ENCODE assay signal across 21 cellular contexts in the genomic region with DNA sequence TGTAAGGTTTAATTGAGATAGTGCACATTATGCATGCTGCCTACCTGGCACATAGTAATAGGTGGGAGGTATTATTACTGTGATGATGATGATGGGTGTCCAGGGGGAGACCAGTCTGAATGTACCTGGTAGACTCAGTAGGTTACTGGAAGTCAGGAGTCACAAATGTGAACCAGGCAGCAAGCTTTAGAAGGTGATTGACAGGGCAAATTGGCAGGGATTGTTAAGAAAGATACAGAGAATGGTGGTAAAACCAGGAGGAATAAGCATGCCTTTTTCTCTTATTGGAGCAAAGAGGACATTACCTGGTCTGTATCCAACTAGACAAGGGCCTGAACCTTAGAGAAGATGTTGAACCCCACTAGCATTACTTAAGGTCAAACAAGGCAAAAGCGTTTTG.
DNase-seq lines count a peak whose midpoint lies in the region; ATAC-seq, FAIRE-seq and TF ChIP-seq lines count a peak whose summit lies in the region.
"Had no signal": no experiment of that assay in that cellular context is flagged by ENCODE, and none has a peak within 500 bp of the region (broad histone marks: within the 10 kb centered on the region; RNA-seq: fewer than 3 reads in every experiment).

No MANE protein-coding gene starts in this region.

- H3K4me3 Mint-ChIP-seq in glutamatergic neuron (ENCODE audit: unreplicated experiment), result no peak overlapping the region
- H3K4me3 Mint-ChIP-seq: CD8-positive, alpha-beta T cell had no signal

- H2BK15ac ChIP-seq in mesenchymal stem cell (ENCODE audit: low read depth, poor library complexity, severe bottlenecking), result no peak overlapping the region

- H3K4me3 ChIP-seq in BLaER1, result no peak overlapping the region
- no peak overlapping the region for H3K4me3 ChIP-seq in K562
- H3K4me3 ChIP-seq in mesenchymal stem cell (ENCODE audit: insufficient read depth in 1 of 2, low read depth in 1 of 2, low read length in 2 of 2), result no peak overlapping the region
- H3K4me3 ChIP-seq in smooth muscle cell, result no peak overlapping the region
- H3K4me3 ChIP-seq: A549 had no signal

- FAIRE-seq in GM12892 (lab: Jason Lieb, UNC) (peak; percentile 56), K562 (lab: Jason Lieb, UNC) (no peak)
- FAIRE-seq: A549, GM18507 had no signal

- H3K9me1 ChIP-seq in K562 (ENCODE audit: control insufficient read depth, insufficient read depth, low read length), result no peaks in the 10 kb centered on the region

- no peak overlapping the region for H3K27ac Mint-ChIP-seq in glutamatergic neuron (ENCODE audit: unreplicated experiment)
- H3K27ac Mint-ChIP-seq: CD8-positive, alpha-beta T cell had no signal

- H3K79me1 ChIP-seq in mesenchymal stem cell (replicated peaks; ENCODE audit: low read length, poor library complexity, severe bottlenecking), result no peaks in the 10 kb centered on the region

- no peak overlapping the region for H3K4ac ChIP-seq in mesenchymal stem cell (ENCODE audit: low read depth in 1 of 2, low read length in 2 of 2)

- TF ChIP-seq CTCF in K562 (IDR thresholded peaks at IDR 0.05 in 2 of 3, conservative IDR thresholded peaks at IDR 0.05 in 1 of 3; ENCODE audit: insufficient read depth in 2 of 3, low read depth in 1 of 3, low read length in 3 of 3) (no peak), glutamatergic neuron (IDR thresholded peaks at IDR 0.05; ENCODE audit: partially characterized antibody, unreplicated experiment) (no peak), smooth muscle cell (IDR thresholded peaks at IDR 0.05; ENCODE audit: borderline replicate concordance, insufficient read depth, poor library complexity, severe bottlenecking) (no peak)

- TF ChIP-seq POLR2A in GM12892 (IDR thresholded peaks at IDR 0.05; ENCODE audit: low read depth, low read length) (no peak), K562 (conservative IDR thresholded peaks at IDR 0.05) (no peak), erythroblast (IDR thresholded peaks at IDR 0.05; ENCODE audit: low read length) (no peak)

- no peaks in the 10 kb centered on the region for H3K79me2 ChIP-seq in K562 (ENCODE audit: control insufficient read depth, insufficient read depth, low read length)
- no peaks in the 10 kb centered on the region for H3K79me2 ChIP-seq in smooth muscle cell (ENCODE audit: low read depth)

- no peak for ATAC-seq in K562
- no peak for ATAC-seq in HG02678 (IDR thresholded peaks at IDR 0.05; ENCODE audit: unreplicated experiment)
- ATAC-seq: A549; CD8-positive, alpha-beta T cell; Panc1 had no signal

- H3K4me2 ChIP-seq in BLaER1, result no peak overlapping the region
- H3K4me2 ChIP-seq in K562 (ENCODE audit: insufficient read depth, low read length), result no peak overlapping the region
- no peak overlapping the region for H3K4me2 ChIP-seq in mesenchymal stem cell (ENCODE audit: low read length, poor library complexity, severe bottlenecking)
- no peak overlapping the region for H3K4me2 ChIP-seq in smooth muscle cell
- H3K4me2 ChIP-seq: SK-N-SH had no signal

- no peak overlapping the region for H3K23ac ChIP-seq in mesenchymal stem cell (ENCODE audit: low read length in 2 of 2)

- H3K18ac ChIP-seq in mesenchymal stem cell (ENCODE audit: low read depth in 1 of 2, low read length in 2 of 2), result peak overlapping the region in 1 of 2 experiments; percentile 28

- H3K27me3 Mint-ChIP-seq in glutamatergic neuron (ENCODE audit: unreplicated experiment), result peaks cover 2% of the 10 kb centered on the region

- H2BK12ac ChIP-seq in mesenchymal stem cell (ENCODE audit: low read length in 2 of 2), result peak overlapping the region; percentile 42 to 69

- H4K8ac ChIP-seq in mesenchymal stem cell (ENCODE audit: low read length), result no peak overlapping the region

- in situ Hi-C loops in K562 (cut with MboI), result no loop called here

- BruUV-seq in K562 (replicated peaks; lab: Mats Ljungman, UMichigan), result no TSS peak

- H3F3A ChIP-seq in smooth muscle cell (ENCODE audit: low read depth), result no peaks in the 10 kb centered on the region

- H3K27ac ChIP-seq in BLaER1 (0 out of 2 replicates have a peak overlapping the region, but pooled peaks have one; percentile 71), K562 (ENCODE audit: extremely low read depth, low read depth, low read length) (no peak overlapping the region), mesenchymal stem cell (ENCODE audit: low read length, poor library complexity, severe bottlenecking) (no peak overlapping the region), smooth muscle cell (ENCODE audit: low read depth) (no peak overlapping the region)

- H3K14ac ChIP-seq in mesenchymal stem cell (ENCODE audit: low read length in 2 of 2), result no peak overlapping the region

- TF ChIP-seq EP300 in K562 (IDR thresholded peaks at IDR 0.05; ENCODE audit: low read length), result no peak

- POLR2A ChIA-PET in K562 (lab: Yijun Ruan, JAX), result no interaction called here

- H3K9ac ChIP-seq in BLaER1, result no peak overlapping the region
- no peak overlapping the region for H3K9ac ChIP-seq in K562 (ENCODE audit: insufficient read depth in 1 of 2, low read depth in 2 of 2, low read length in 2 of 2)
- H3K9ac ChIP-seq in mesenchymal stem cell (ENCODE audit: low read length), result no peak overlapping the region
- no peak overlapping the region for H3K9ac ChIP-seq in smooth muscle cell (ENCODE audit: low read depth)
- H3K9ac ChIP-seq: SK-N-SH had no signal

- no peaks in the 10 kb centered on the region for H3K36me3 ChIP-seq in BLaER1
- H3K36me3 ChIP-seq in K562 (ENCODE audit: control insufficient read depth, insufficient read depth, low read length), result no peaks in the 10 kb centered on the region
- H3K36me3 ChIP-seq in mesenchymal stem cell (ENCODE audit: control insufficient read depth in 1 of 2, insufficient read depth in 2 of 2, low read depth in 1 of 2, low read length in 2 of 2), result no peaks in the 10 kb centered on the region
- no peaks in the 10 kb centered on the region for H3K36me3 ChIP-seq in smooth muscle cell (ENCODE audit: low read depth)
- H3K36me3 ChIP-seq: BE2C had no signal

- H3K9me3 ChIP-seq in BLaER1, result no peaks in the 10 kb centered on the region
- H3K9me3 ChIP-seq in K562 (replicated peaks; ENCODE audit: control insufficient read depth, insufficient read depth, low read depth, low read length), result no peaks in the 10 kb centered on the region
- H3K9me3 ChIP-seq in mesenchymal stem cell (ENCODE audit: control insufficient read depth, low read length), result no peaks in the 10 kb centered on the region
- H3K9me3 ChIP-seq in smooth muscle cell (replicated peaks; ENCODE audit: low read depth), result no peaks in the 10 kb centered on the region
- H3K9me3 ChIP-seq: A549, BE2C, SK-N-SH had no signal

- H2AK5ac ChIP-seq in mesenchymal stem cell (ENCODE audit: low read length, severe bottlenecking), result no peak overlapping the region

- H3K9me3 Mint-ChIP-seq in glutamatergic neuron (ENCODE audit: unreplicated experiment), result no peaks in the 10 kb centered on the region
- H3K9me3 Mint-ChIP-seq: CD8-positive, alpha-beta T cell had no signal

- CTCF ChIA-PET in K562 (lab: Yijun Ruan, JAX; ENCODE audit: low intra/inter-chr PET ratio), result no interaction called here

- 55% methylated on average over 1 of the region's 1 CpG for WGBS in K562 (ENCODE audit: insufficient coverage, low coverage, missing lambda C conversion rate)
- no CpG with 5 or more reads among the region's 1 CpG for WGBS in mesenchymal stem cell
- 92% methylated on average over 1 of the region's 1 CpG for WGBS in smooth muscle cell (ENCODE audit: low lambda C conversion rate)

- H4K20me1 ChIP-seq in BLaER1, result no peaks in the 10 kb centered on the region
- H4K20me1 ChIP-seq in K562 (replicated peaks; ENCODE audit: control insufficient read depth, insufficient read depth, low read length), result no peaks in the 10 kb centered on the region
- H4K20me1 ChIP-seq in smooth muscle cell (ENCODE audit: low read depth), result no peaks in the 10 kb centered on the region

- no peak overlapping the region for H4K91ac ChIP-seq in mesenchymal stem cell (ENCODE audit: low read length)

- no peaks in the 10 kb centered on the region for H3K36me3 Mint-ChIP-seq in glutamatergic neuron (ENCODE audit: unreplicated experiment)
- H3K36me3 Mint-ChIP-seq: CD8-positive, alpha-beta T cell had no signal

- H3K4me1 Mint-ChIP-seq in glutamatergic neuron (ENCODE audit: low read depth, unreplicated experiment), result peaks cover 4% of the 10 kb centered on the region

- no peak for TF ChIP-seq RAD21 in K562 (CRISPR knock-in tag; conservative IDR thresholded peaks at IDR 0.05 in 1 of 2, IDR thresholded peaks at IDR 0.05 in 1 of 2)

- no peak overlapping the region for H2BK120ac ChIP-seq in mesenchymal stem cell (ENCODE audit: low read depth, low read length)

- intact Hi-C loops in K562 (cut with micrococcal nuclease), result no loop called here

- no peak for DNase-seq in GM12892 (ENCODE audit: insufficient read length)
- no peak for DNase-seq in K562 (ENCODE audit: extremely low read depth in 1 of 4, low spot score in 3 of 4)
- no peak for DNase-seq in mesenchymal stem cell
- no peak for DNase-seq in glutamatergic neuron
- no peak for DNase-seq in erythroblast (lab: John Stamatoyannopoulos, UW)
- DNase-seq in smooth muscle cell (lab: John Stamatoyannopoulos, UW; ENCODE audit: unreplicated experiment), result no peak
- DNase-seq: BE2C; CD8-positive, alpha-beta T cell; DND-41; KG1; NCI-H1092; NCI-H1436; NCI-H187 treated with DMSO at 0.1 percent for 48 hours; NCI-H2107; SIG-M5; SK-N-SH had no signal

- no peak overlapping the region for H2BK5ac ChIP-seq in mesenchymal stem cell (ENCODE audit: low read depth, low read length, poor library complexity, severe bottlenecking)

- no peak overlapping the region for H2AFZ ChIP-seq in K562 (ENCODE audit: low read depth, low read length)
- no peak overlapping the region for H2AFZ ChIP-seq in mesenchymal stem cell (ENCODE audit: low read depth, low read length)
- H2AFZ ChIP-seq in smooth muscle cell (ENCODE audit: low read depth), result no peak overlapping the region

- H3K27me3 ChIP-seq in BLaER1 (no peaks in the 10 kb centered on the region), K562 (ENCODE audit: control insufficient read depth in 2 of 2, insufficient read depth in 2 of 2, low read length in 2 of 2) (no peaks in the 10 kb centered on the region), mesenchymal stem cell (ENCODE audit: control insufficient read depth in 1 of 2, insufficient read depth in 1 of 2, low read length in 2 of 2) (no peaks in the 10 kb centered on the region), smooth muscle cell (ENCODE audit: low read depth) (no peaks in the 10 kb centered on the region)
- H3K27me3 ChIP-seq: BE2C had no signal

- peaks cover 93% of the 10 kb centered on the region for H3K4me1 ChIP-seq in BLaER1
- H3K4me1 ChIP-seq in K562 (replicated peaks in 1 of 2; ENCODE audit: control insufficient read depth in 2 of 2, insufficient read depth in 2 of 2, low read length in 2 of 2), result peaks cover 20 to 65% of the 10 kb centered on the region in 2 experiments
- no peaks in the 10 kb centered on the region for H3K4me1 ChIP-seq in mesenchymal stem cell (ENCODE audit: control insufficient read depth, insufficient read depth, low read depth, low read length)
- H3K4me1 ChIP-seq in smooth muscle cell (ENCODE audit: low read depth), result no peaks in the 10 kb centered on the region
- H3K4me1 ChIP-seq: BE2C had no signal

TF ChIP-seq in K562, 482 proteins besides CTCF, POLR2A, EP300 and RAD21 (continues in another document):
- TF ChIP-seq TRIM24 (IDR thresholded peaks at IDR 0.05) (no peak), RFX1 (IDR thresholded peaks at IDR 0.05) (no peak)
